Comparison of ENCODE assay signal across 13 cellular contexts in the genomic region with DNA sequence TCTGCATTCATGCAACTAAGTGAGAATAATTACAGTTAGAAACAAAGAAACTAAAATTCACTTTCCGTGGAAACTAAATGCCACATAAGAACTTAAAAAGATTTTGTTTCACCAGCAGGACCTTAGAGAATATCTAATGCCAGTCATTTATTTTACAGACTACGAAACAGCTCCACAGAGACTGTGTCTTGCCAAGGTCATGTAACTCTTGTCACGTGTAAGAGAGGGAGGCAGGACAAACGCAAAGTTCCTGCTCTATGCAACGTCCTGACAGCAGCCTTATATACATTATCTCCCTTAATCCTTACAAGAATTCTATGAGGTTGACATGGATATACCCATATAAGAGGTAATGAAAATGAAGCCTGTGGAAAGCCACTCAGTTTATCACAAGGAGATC. TPM values are rescaled to one million over a fixed set of nuclear protein-coding genes. Genes with fewer than 3 reads are reported as not detected.
A peak's percentile ranks its signal among the peaks of the same experiment; 100 is the strongest.
DNase-seq lines count a peak whose midpoint lies in the region; ATAC-seq and TF ChIP-seq lines count a peak whose summit lies in the region.
"Had no signal": no experiment of that assay in that cellular context is flagged by ENCODE, and none has a peak within 500 bp of the region (broad histone marks: within the 10 kb centered on the region; RNA-seq: fewer than 3 reads in every experiment).

No MANE protein-coding gene starts in this region.

- no peak overlapping the region for H3K23ac ChIP-seq in H9 (ENCODE audit: insufficient read length, low read depth, low read length)

- H3K4me3 ChIP-seq in coronary artery (no peak overlapping the region), parathyroid adenoma (ENCODE audit: low read depth, low read length) (no peak overlapping the region)
- H3K4me3 ChIP-seq: BLaER1 treated with 17β-estradiol and CSF1 and Interleukin-3, amounts not matched to agents 10 nM and 100 nM; PC-9 had no signal

- no peaks in the 10 kb centered on the region for H3K4me1 Mint-ChIP-seq in H9

- H3K79me2 ChIP-seq in H9 (ENCODE audit: insufficient read depth, low read length) (no peaks in the 10 kb centered on the region), parathyroid adenoma (no peaks in the 10 kb centered on the region)

- peak overlapping the region; percentile 23 for H3K9ac ChIP-seq in H9 (ENCODE audit: extremely low read depth, insufficient read length, low read length)
- no peak overlapping the region for H3K9ac ChIP-seq in parathyroid adenoma
- H3K9ac ChIP-seq: BLaER1 treated with 17β-estradiol and CSF1 and Interleukin-3, amounts not matched to agents 10 nM and 100 nM; KMS-11 had no signal

- H4K91ac ChIP-seq in H9 (ENCODE audit: insufficient read length, low read depth, low read length) = no peak overlapping the region

- intact Hi-C loops in left cardiac atrium (cut with DNase I) = no loop called here

- TF ChIP-seq CTCF in H9 (conservative IDR thresholded peaks at IDR 0.05) (no peak), coronary artery (IDR thresholded peaks at IDR 0.05) (no peak), parathyroid adenoma (IDR thresholded peaks at IDR 0.05) (no peak), GM10266 (IDR thresholded peaks at IDR 0.05; ENCODE audit: control insufficient read depth, insufficient read depth, low read depth, missing control alignments) (no peak)

- H3K18ac ChIP-seq in H9 (ENCODE audit: insufficient read length, low read depth, low read length) = no peak overlapping the region

- H2AFZ ChIP-seq in H9 (ENCODE audit: low read length) (no peak overlapping the region), parathyroid adenoma (no peak overlapping the region)
- H2AFZ ChIP-seq: PC-9 had no signal

- H3K27ac ChIP-seq in H9 (ENCODE audit: insufficient read length, low read depth, low read length) (no peak overlapping the region), coronary artery (peak overlapping the region; percentile 40 to 50), parathyroid adenoma (no peak overlapping the region)
- H3K27ac ChIP-seq: BLaER1 treated with 17β-estradiol and CSF1 and Interleukin-3, amounts not matched to agents 10 nM and 100 nM; KMS-11; PC-9 had no signal

- no peak overlapping the region for H3K4ac ChIP-seq in H9 (ENCODE audit: low read depth, low read length)

- H3K27me3 Mint-ChIP-seq in H9 (ENCODE audit: low read depth) = no peaks in the 10 kb centered on the region

- H3K9me3 Mint-ChIP-seq in H9 = no peaks in the 10 kb centered on the region

- no CpG with 5 or more reads among the region's 5 CpGs for WGBS in H9 (ENCODE audit: extremely low coverage, insufficient read length, low lambda C conversion rate)

- H4K8ac ChIP-seq in H9 (replicated peaks; ENCODE audit: insufficient read length, low read depth, low read length) = no peak overlapping the region

- H2BK15ac ChIP-seq in H9 (ENCODE audit: low read depth, low read length) = no peak overlapping the region

- H3T11ph ChIP-seq in H9 (ENCODE audit: low read length) = no peak overlapping the region

- no peaks in the 10 kb centered on the region for H3K79me1 ChIP-seq in H9 (ENCODE audit: insufficient read depth, low read depth, low read length, poor library complexity, severe bottlenecking)

- no peak overlapping the region for H4K5ac ChIP-seq in H9 (ENCODE audit: insufficient read length, low read depth, low read length)

- H2BK20ac ChIP-seq in H9 (ENCODE audit: low read depth, low read length, poor library complexity, severe bottlenecking) = no peak overlapping the region

- H3K4me2 ChIP-seq in H9 (ENCODE audit: insufficient read depth, insufficient read length, low read length) (no peak overlapping the region), parathyroid adenoma (ENCODE audit: low read length) (peak overlapping the region; percentile 8)
- H3K4me2 ChIP-seq: BLaER1 treated with 17β-estradiol and CSF1 and Interleukin-3, amounts not matched to agents 10 nM and 100 nM; KMS-11; PC-9 had no signal

- H3K9me3 ChIP-seq in H9 (ENCODE audit: control insufficient read depth, low read depth, low read length) (no peaks in the 10 kb centered on the region), parathyroid adenoma (ENCODE audit: control insufficient read depth, low read length) (no peaks in the 10 kb centered on the region)

- no peak overlapping the region for H3K27ac Mint-ChIP-seq in H9

- H2BK12ac ChIP-seq in H9 (ENCODE audit: insufficient read length, low read depth, low read length) = no peak overlapping the region

- no peak overlapping the region for H2BK120ac ChIP-seq in H9 (ENCODE audit: low read depth, low read length, poor library complexity, severe bottlenecking)

- no peak overlapping the region for H3K14ac ChIP-seq in H9 (ENCODE audit: insufficient read depth, low read length)

- no peaks in the 10 kb centered on the region for H3K23me2 ChIP-seq in H9 (ENCODE audit: insufficient read length, low read depth, low read length, poor library complexity, severe bottlenecking)

- no peaks in the 10 kb centered on the region for H3K36me3 ChIP-seq in parathyroid adenoma (ENCODE audit: control insufficient read depth, insufficient read depth, low read length)

- no peak for DNase-seq in H9
- no peak for DNase-seq in coronary artery (ENCODE audit: low spot score)
- DNase-seq in left cardiac atrium = no peak
- DNase-seq in occipital lobe (lab: John Stamatoyannopoulos, UW) = no peak
- DNase-seq in GM10266 (ENCODE audit: extremely low spot score) = no peak
- no peak for DNase-seq in activated effector memory CD4-positive, alpha-beta T cell treated with Interleukin-2 at 50 U/mL for 16 hours
- DNase-seq: NCI-H1048, NCI-H510A treated with DMSO at 0.1 percent for 48 hours, PC-9 had no signal

- no peak overlapping the region for H3K4me3 Mint-ChIP-seq in H9

- ATAC-seq in left cardiac atrium (peak; percentile 71 to 80), GM21381 (IDR thresholded peaks at IDR 0.05; ENCODE audit: unreplicated experiment) (no peak)

- no peaks in the 10 kb centered on the region for H3K4me1 ChIP-seq in H9 (ENCODE audit: insufficient read depth, low read length)
- H3K4me1 ChIP-seq in parathyroid adenoma = no peaks in the 10 kb centered on the region
- H3K4me1 ChIP-seq: BLaER1 treated with 17β-estradiol and CSF1 and Interleukin-3, amounts not matched to agents 10 nM and 100 nM had no signal

- no peaks in the 10 kb centered on the region for H3K27me3 ChIP-seq in H9 (ENCODE audit: insufficient read depth, low read length)
- no peaks in the 10 kb centered on the region for H3K27me3 ChIP-seq in parathyroid adenoma (ENCODE audit: control insufficient read depth, insufficient read depth, low read length)
- H3K27me3 ChIP-seq: BLaER1 treated with 17β-estradiol and CSF1 and Interleukin-3, amounts not matched to agents 10 nM and 100 nM had no signal

- no peaks in the 10 kb centered on the region for H4K20me1 ChIP-seq in H9 (ENCODE audit: control insufficient read depth, insufficient read depth, insufficient read length)
- H4K20me1 ChIP-seq: BLaER1 treated with 17β-estradiol and CSF1 and Interleukin-3, amounts not matched to agents 10 nM and 100 nM had no signal

- H3K36me3 Mint-ChIP-seq in H9 (ENCODE audit: insufficient read depth in 1 of 3, low read depth in 3 of 3) = peaks cover 23 to 40% (median 32%) of the 10 kb centered on the region in 3 experiments; a peak in 6 of 7 replicates

- no peak overlapping the region for H3K56ac ChIP-seq in H9 (ENCODE audit: insufficient read length, low read depth, low read length)

- H2BK5ac ChIP-seq in H9 (ENCODE audit: insufficient read length, low read length) = no peak overlapping the region

- no peak overlapping the region for H2AK5ac ChIP-seq in H9 (ENCODE audit: insufficient read length, low read length)

RNA-seq across cellular contexts. Expression of gene CTNNAL1, which starts 39.4 kb away (rescaled TPM):
- total RNA-seq in H9 (2021) (51.9 and 52.9 TPM in 2 replicates), left cardiac atrium (10 to 100 TPM; 87.0 to 91.2 TPM), occipital lobe (14.0 TPM)

RNA-seq across cellular contexts. Expression of gene ABITRAM, which starts 39.7 kb away (rescaled TPM):
- total RNA-seq in H9 (2021) = 10.9 and 11.7 TPM in 2 replicates
- 10 to 100 TPM in 1 of 2 donors, 1 to 10 TPM in 1; 7.4 to 12.4 TPM for total RNA-seq in left cardiac atrium
- total RNA-seq in occipital lobe = 8.9 TPM

RNA-seq across cellular contexts. Expression of gene ELP1, which starts 40.0 kb away (rescaled TPM):
- total RNA-seq in H9 (2021) (34.7 and 38.7 TPM in 2 replicates), left cardiac atrium (10 to 100 TPM; 19.1 to 27.0 TPM), occipital lobe (52.7 TPM)

Comparison
In these comparisons a context has a peak if more than half of its experiments do, and no peak if none do; other contexts are left out.
1. H3K27ac ChIP-seq: peak in coronary artery (2 of 2); none in H9 (single experiment) and parathyroid adenoma (single experiment).